ENCODE assay signal across 22 cellular contexts in genomic region chr14:31572955-31573354, GRCh38.
"Had no signal": no experiment of that assay in that cellular context is flagged by ENCODE, and none has a peak within 500 bp of the region (broad histone marks: within the 10 kb centered on the region; RNA-seq: fewer than 3 reads in every experiment).

No MANE protein-coding gene starts in this region.

- H3K4me1 ChIP-seq: Peyer's patch had no signal

- H3K9me3 ChIP-seq: Peyer's patch had no signal

- H3K27ac ChIP-seq: Peyer's patch, WERI-Rb-1 had no signal

- FAIRE-seq: TTC549 had no signal

- DNase-seq: activated CD4-positive, alpha-beta memory T cell treated with anti-CD3 and anti-CD28 coated beads, Interleukin-2, amount 10 ng/mL, durations not matched to agents 7 days and 5 days; activated CD4-positive, alpha-beta T cell treated with anti-CD3 and anti-CD28 coated beads for 36 hours; activated CD4-positive, alpha-beta T cell treated with anti-CD3 and anti-CD28 coated beads, Interleukin-2, amount 50 U/mL, for 1 hour; activated gamma-delta T cell; activated naive CD4-positive, alpha-beta T cell treated with anti-CD3 and anti-CD28 coated beads, Interleukin-2, amount 10 ng/mL, durations not matched to agents 7 days and 5 days; activated naive CD8-positive, alpha-beta T cell treated with anti-CD3 and anti-CD28 coated beads for 36 hours; activated T-cell treated with anti-CD3 and anti-CD28 coated beads for 4 hours; activated T-cell treated with anti-CD3 and anti-CD28 coated beads, Interleukin-2, amount 50 U/mL, for 48 hours; caudate nucleus; NCI-H1105 treated with DMSO at 0.1 percent for 48 hours; NCI-H1436 treated with DMSO at 0.1 percent for 48 hours; NCI-H187; NCI-H2081; NCI-H446; NCI-H524; Peyer's patch; SHP77 treated with DMSO at 0.1 percent for 48 hours; T-helper 2 cell; T1000; WERI-Rb-1 had no signal

- ATAC-seq: activated CD4-positive, alpha-beta T cell treated with anti-CD3 and anti-CD28 coated beads for 36 hours; activated T-helper 17 cell treated with anti-CD3 and anti-CD28 coated beads, Interleukin-2, amount 50 U/mL, for 72 hours had no signal

- H3K4me3 ChIP-seq: Peyer's patch had no signal

- H3K27me3 ChIP-seq: Peyer's patch had no signal

- H3K36me3 ChIP-seq: Peyer's patch, WERI-Rb-1 had no signal
